Comparison of ENCODE assay signal across 10 cellular contexts in the genomic region with DNA sequence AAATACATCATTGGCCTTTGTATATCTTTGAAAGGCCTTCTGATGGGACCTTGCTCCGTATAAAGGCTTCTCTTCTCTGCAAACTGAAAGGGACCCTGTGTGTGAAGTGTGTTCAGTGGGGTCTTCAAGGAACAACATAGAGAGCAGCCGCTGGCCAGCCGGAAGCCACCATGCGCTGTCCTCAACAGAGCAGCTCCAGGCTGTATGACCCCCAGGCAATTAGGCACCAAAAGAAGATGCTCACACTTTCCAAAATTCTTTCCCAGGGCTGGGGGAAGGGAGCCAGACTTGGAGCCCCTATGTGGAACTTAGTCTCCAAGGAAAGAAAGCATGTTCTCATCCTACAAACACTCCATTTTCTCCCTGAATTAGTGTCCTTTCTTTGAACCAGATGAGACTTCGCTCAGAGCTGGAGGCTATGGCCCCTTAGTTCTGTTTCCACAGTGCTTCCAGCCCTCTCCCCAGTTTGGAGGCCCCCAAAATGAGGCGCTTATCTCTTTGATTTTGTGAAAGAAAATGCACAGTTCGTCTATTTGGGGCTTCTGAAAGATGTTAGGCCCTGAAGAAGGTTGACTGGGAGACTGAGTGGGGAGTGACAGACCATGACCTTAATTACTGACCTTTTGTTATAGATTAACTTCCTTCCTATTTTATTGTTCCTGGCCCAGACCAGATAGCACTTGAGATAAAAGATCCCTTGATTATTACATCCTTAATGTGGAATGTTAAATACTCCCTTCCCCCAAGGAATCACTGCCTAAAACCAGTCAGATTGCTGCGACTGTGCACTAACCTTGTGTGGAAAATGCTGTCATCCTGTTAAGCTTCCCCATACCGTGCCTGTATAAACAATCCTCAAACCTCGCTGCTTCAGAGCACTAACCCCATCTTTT.
DNase-seq lines count a peak whose midpoint lies in the region; ATAC-seq, FAIRE-seq and TF ChIP-seq lines count a peak whose summit lies in the region.
"Had no signal": no experiment of that assay in that cellular context is flagged by ENCODE, and none has a peak within 500 bp of the region (broad histone marks: within the 10 kb centered on the region; RNA-seq: fewer than 3 reads in every experiment).

No MANE protein-coding gene starts in this region.

- no peak overlapping the region for H3K27ac Mint-ChIP-seq in stimulated activated effector memory CD8-positive, alpha-beta T cell treated with anti-CD3 and anti-CD28 coated beads, Interleukin-12 subunit alpha, Interleukin-12 subunit beta, amount 100 ng/mL, for 72 hours

- H3K27me3 ChIP-seq in cardiac muscle cell, result no peaks in the 10 kb centered on the region
- no peaks in the 10 kb centered on the region for H3K27me3 ChIP-seq in right atrium auricular region
- no peaks in the 10 kb centered on the region for H3K27me3 ChIP-seq in GM12878 (replicated peaks in 1 of 2; ENCODE audit: control insufficient read depth in 2 of 2, insufficient read depth in 2 of 2, low read length in 1 of 2)
- H3K27me3 ChIP-seq in HepG2 (ENCODE audit: control insufficient read depth in 1 of 2, insufficient read depth in 2 of 2, low read length in 2 of 2), result no peaks in the 10 kb centered on the region
- no peaks in the 10 kb centered on the region for H3K27me3 ChIP-seq in uterus

- no peaks in the 10 kb centered on the region for H3K36me3 Mint-ChIP-seq in stimulated activated effector memory CD8-positive, alpha-beta T cell treated with anti-CD3 and anti-CD28 coated beads, Interleukin-12 subunit alpha, Interleukin-12 subunit beta, amount 100 ng/mL, for 72 hours

- H3K4me2 ChIP-seq in GM12878 (ENCODE audit: control insufficient read depth, insufficient read depth) (peak overlapping the region; percentile 67), HepG2 (ENCODE audit: low read depth, low read length) (no peak overlapping the region)

- POLR2A ChIA-PET in GM12878 (lab: Charles Lee), result interaction anchor here (1.3 to 1.4 kb wide), 2 partner anchors 18 to 164 kb away, joined by 3 to 4 read pairs; no protein-coding TSS in a partner anchor
- POLR2A ChIA-PET in HepG2 (lab: Yijun Ruan, JAX), result no interaction called here

- RAD21 ChIA-PET in GM12878 (lab: Charles Lee; ENCODE audit: unreplicated experiment), result interaction anchor here (0.6 to 1.7 kb wide), 8 partner anchors 8 to 630 kb away, joined by 3 to 4 read pairs (median 3); no protein-coding TSS in a partner anchor

- H3K9me3 Mint-ChIP-seq in stimulated activated effector memory CD8-positive, alpha-beta T cell treated with anti-CD3 and anti-CD28 coated beads, Interleukin-12 subunit alpha, Interleukin-12 subunit beta, amount 100 ng/mL, for 72 hours, result no peaks in the 10 kb centered on the region

- DNase-seq in cardiac muscle cell (ENCODE audit: low read depth in 1 of 2, low spot score in 1 of 2) (peak in 1 of 2 donors; percentile 37), right atrium auricular region (ENCODE audit: low spot score) (no peak), GM12878 (ENCODE audit: low read depth, low spot score) (no peak), HepG2 (ENCODE audit: low spot score) (peak; percentile 24), uterus (no peak)
- no peak for DNase-seq in stimulated activated effector memory CD8-positive, alpha-beta T cell treated with anti-CD3 and anti-CD28 coated beads, Interleukin-12 subunit alpha, Interleukin-12 subunit beta, amount 100 ng/mL, for 72 hours (ENCODE audit: low spot score in 2 of 2)
- DNase-seq: NCI-H2081 had no signal

- H3K4me3 ChIP-seq in cardiac muscle cell, result no peak overlapping the region
- no peak overlapping the region for H3K4me3 ChIP-seq in right atrium auricular region
- no peak overlapping the region for H3K4me3 ChIP-seq in GM12878
- H3K4me3 ChIP-seq in HepG2 (replicated peaks in 1 of 3; ENCODE audit: insufficient read depth in 1 of 3, low read depth in 2 of 3, low read length in 3 of 3), result no peak overlapping the region
- no peak overlapping the region for H3K4me3 ChIP-seq in uterus
- H3K4me3 ChIP-seq: lung had no signal

- TF ChIP-seq POLR2A in GM12878 (IDR thresholded peaks at IDR 0.05; ENCODE audit: low read depth, low read length) (no peak), HepG2 (IDR thresholded peaks at IDR 0.05; ENCODE audit: insufficient read depth in 1 of 2, low read depth in 2 of 2, low read length in 2 of 2) (no peak), uterus (IDR thresholded peaks at IDR 0.05) (no peak)

- 71% methylated on average over 10 of the region's 10 CpGs for WGBS in GM12878 (ENCODE audit: insufficient coverage, insufficient replicate concordance, low lambda C conversion rate, missing lambda C conversion rate)
- 71% methylated on average over 10 of the region's 10 CpGs for WGBS in HepG2 (ENCODE audit: low lambda C conversion rate)

- in situ Hi-C loops in GM12878 (cut with MboI), result no loop called here
- in situ Hi-C loops in HepG2 (cut with HindIII; ENCODE audit: extremely low pct_ligation_motif_present, low pct_unique_long_range_greater_than_20kb), result no loop called here

- H3K9me3 ChIP-seq in cardiac muscle cell (ENCODE audit: low read depth) (no peaks in the 10 kb centered on the region), right atrium auricular region (no peaks in the 10 kb centered on the region), GM12878 (replicated peaks; ENCODE audit: control insufficient read depth, insufficient read depth, low read length) (no peaks in the 10 kb centered on the region), HepG2 (ENCODE audit: low read length) (no peaks in the 10 kb centered on the region), uterus (no peaks in the 10 kb centered on the region)

- no peak overlapping the region for H3K4me3 Mint-ChIP-seq in stimulated activated effector memory CD8-positive, alpha-beta T cell treated with anti-CD3 and anti-CD28 coated beads, Interleukin-12 subunit alpha, Interleukin-12 subunit beta, amount 100 ng/mL, for 72 hours

- TF ChIP-seq CTCF in cardiac muscle cell (IDR thresholded peaks at IDR 0.05; ENCODE audit: low read depth, low read length) (no peak), right atrium auricular region (IDR thresholded peaks at IDR 0.05) (no peak), GM12878 (IDR thresholded peaks at IDR 0.05 in 2 of 3, conservative IDR thresholded peaks at IDR 0.05 in 1 of 3; ENCODE audit: control insufficient read depth in 2 of 3, extremely low read depth in 1 of 3, insufficient read depth in 1 of 3, low read depth in 3 of 3, low read length in 3 of 3) (no peak), HepG2 (CRISPR knock-in tag; IDR thresholded peaks at IDR 0.05) (no peak), uterus (IDR thresholded peaks at IDR 0.05) (no peak)

- no peak for TF ChIP-seq EP300 in GM12878 (IDR thresholded peaks at IDR 0.05; ENCODE audit: borderline replicate concordance in 1 of 2, control insufficient read depth in 1 of 2, low read depth in 2 of 2, low read length in 2 of 2)
- TF ChIP-seq EP300 in HepG2 (IDR thresholded peaks at IDR 0.05; ENCODE audit: low read depth in 2 of 2, low read length in 2 of 2), result no peak
- no peak for TF ChIP-seq EP300 in HepG2 (CRISPR knock-in tag; IDR thresholded peaks at IDR 0.05; ENCODE audit: borderline replicate concordance)

- H3K9ac ChIP-seq in GM12878 (ENCODE audit: control insufficient read depth, insufficient read depth, low read length) (peak overlapping the region; percentile 65), HepG2 (ENCODE audit: insufficient read depth, low read depth, low read length) (no peak overlapping the region)

- intact Hi-C loops in GM12878 (cut with micrococcal nuclease; ENCODE audit: unreplicated experiment) (loop anchor here (10.0 kb wide), 1 partner anchor 136 kb away; no protein-coding TSS in a partner anchor), HepG2 (cut with micrococcal nuclease; ENCODE audit: unreplicated experiment) (no loop called here), uterus (cut with DNase I; ENCODE audit: low total_unique reads) (no loop called here)

- no peaks in the 10 kb centered on the region; the same call in none of the 2 replicates for H3K79me2 ChIP-seq in GM12878 (ENCODE audit: control insufficient read depth, insufficient read depth, low read length)
- no peaks in the 10 kb centered on the region for H3K79me2 ChIP-seq in HepG2 (ENCODE audit: insufficient read depth, low read length)

- peaks cover 16% of the 10 kb centered on the region for H3K4me1 Mint-ChIP-seq in stimulated activated effector memory CD8-positive, alpha-beta T cell treated with anti-CD3 and anti-CD28 coated beads, Interleukin-12 subunit alpha, Interleukin-12 subunit beta, amount 100 ng/mL, for 72 hours

- H3K36me3 ChIP-seq in cardiac muscle cell (no peaks in the 10 kb centered on the region), right atrium auricular region (no peaks in the 10 kb centered on the region), GM12878 (ENCODE audit: control insufficient read depth in 2 of 2, insufficient read depth in 2 of 2, low read length in 1 of 2) (no peaks in the 10 kb centered on the region), HepG2 (replicated peaks in 1 of 2; ENCODE audit: control insufficient read depth in 1 of 2, insufficient read depth in 2 of 2, low read length in 2 of 2) (no peaks in the 10 kb centered on the region), uterus (no peaks in the 10 kb centered on the region)

- ATAC-seq in GM12878 (peak; percentile 13; the same call in 2 of the 3 replicates), HepG2 (peak; percentile 55), HG03457 (IDR thresholded peaks at IDR 0.05; ENCODE audit: unreplicated experiment) (no peak), HG02870 (IDR thresholded peaks at IDR 0.05; ENCODE audit: unreplicated experiment) (no peak)
- ATAC-seq in stimulated activated effector memory CD8-positive, alpha-beta T cell treated with anti-CD3 and anti-CD28 coated beads, Interleukin-12 subunit alpha, Interleukin-12 subunit beta, amount 100 ng/mL, for 72 hours, result no peak

- SMC1A ChIA-PET in GM12878 (lab: Charles Lee; ENCODE audit: uncharacterized antibody, unreplicated experiment), result interaction anchor here (0.6 to 3.3 kb wide), 7 partner anchors 9 to 199 kb away, joined by 3 to 15 read pairs (median 3); no protein-coding TSS in a partner anchor

- H3K27ac ChIP-seq in cardiac muscle cell, result peak overlapping the region; percentile 24
- H3K27ac ChIP-seq in right atrium auricular region, result peak overlapping the region in 1 of 2 donors; percentile 38
- peak overlapping the region; percentile 82 for H3K27ac ChIP-seq in GM12878 (ENCODE audit: control insufficient read depth, insufficient read depth)
- H3K27ac ChIP-seq in HepG2 (ENCODE audit: extremely low read length, insufficient read depth, low read length), result no peak overlapping the region
- H3K27ac ChIP-seq in uterus, result peak overlapping the region; percentile 31 to 58

- BruUV-seq in GM12878 (replicated peaks; lab: Mats Ljungman, UMichigan) (no TSS peak), HepG2 (replicated peaks; lab: Mats Ljungman, UMichigan) (no TSS peak)

- CTCF ChIA-PET in GM12878 (lab: Yijun Ruan, JAX), result interaction anchor here (0.9 to 1.3 kb wide), 7 partner anchors 9 to 41 kb away, joined by 3 to 5 read pairs (median 4); no protein-coding TSS in a partner anchor
- CTCF ChIA-PET in HepG2 (lab: Yijun Ruan, JAX; ENCODE audit: low intra/inter-chr PET ratio, low total read pairs), result no interaction called here

- FAIRE-seq in GM12878 (lab: Jason Lieb, UNC), result no peak
- FAIRE-seq in HepG2 (lab: Jason Lieb, UNC), result no peak

- peak overlapping the region; percentile 89 for H2AFZ ChIP-seq in GM12878 (ENCODE audit: control insufficient read depth, low read depth, low read length)
- H2AFZ ChIP-seq in HepG2 (ENCODE audit: low read length), result no peak overlapping the region

- H4K20me1 ChIP-seq in GM12878 (ENCODE audit: control insufficient read depth, insufficient read depth) (no peaks in the 10 kb centered on the region), HepG2 (ENCODE audit: insufficient read depth, low read length) (no peaks in the 10 kb centered on the region)

- peaks cover 6% of the 10 kb centered on the region for H3K4me1 ChIP-seq in cardiac muscle cell (ENCODE audit: low read depth)
- H3K4me1 ChIP-seq in right atrium auricular region, result peaks cover 0 to 12% of the 10 kb centered on the region in 2 donors
- peaks cover 33% of the 10 kb centered on the region for H3K4me1 ChIP-seq in GM12878 (ENCODE audit: control insufficient read depth, insufficient read depth, low read length)
- H3K4me1 ChIP-seq in HepG2 (ENCODE audit: insufficient read depth, low read length), result peaks cover 23% of the 10 kb centered on the region
- no peaks in the 10 kb centered on the region for H3K4me1 ChIP-seq in uterus

- TF ChIP-seq RAD21 in GM12878 (IDR thresholded peaks at IDR 0.05; ENCODE audit: insufficient read depth, low read depth, low read length) (no peak), HepG2 (CRISPR knock-in tag; IDR thresholded peaks at IDR 0.05) (no peak)

Comparison
In these comparisons a context has a peak if more than half of its experiments do, and no peak if none do; other contexts are left out.
1. ATAC-seq: peak in GM12878 (single experiment) and HepG2 (single experiment); none in HG03457 (single experiment), stimulated activated effector memory CD8-positive, alpha-beta T cell treated with anti-CD3 and anti-CD28 coated beads, Interleukin-12 subunit alpha, Interleukin-12 subunit beta, amount 100 ng/mL, for 72 hours (single experiment) and HG02870 (single experiment).